In the genomic region with DNA sequence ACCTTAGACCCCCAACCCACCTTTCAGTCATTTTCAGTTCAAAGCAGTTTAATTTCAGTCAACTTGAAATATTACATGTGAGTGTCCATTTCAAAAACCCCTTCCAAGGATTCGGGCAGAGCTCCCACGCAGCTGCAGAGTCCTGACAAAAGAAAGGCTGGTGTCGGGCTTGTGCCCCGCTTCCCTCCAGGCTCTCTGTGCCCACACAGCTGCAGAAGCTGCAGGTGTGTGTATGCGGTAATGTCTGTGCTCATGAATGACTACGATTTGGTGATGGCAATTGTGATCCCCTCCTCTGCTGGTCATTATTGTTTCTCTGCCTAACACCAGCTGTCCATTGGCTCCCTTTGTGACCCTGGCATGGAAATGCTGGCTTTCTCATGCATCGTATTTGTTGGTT, we compare ENCODE assay signal across 14 cellular contexts.
DNase-seq lines count a peak whose midpoint lies in the region; ATAC-seq, FAIRE-seq and TF ChIP-seq lines count a peak whose summit lies in the region.
"Had no signal": no experiment of that assay in that cellular context is flagged by ENCODE, and none has a peak within 500 bp of the region (broad histone marks: within the 10 kb centered on the region; RNA-seq: fewer than 3 reads in every experiment).

No MANE protein-coding gene starts in this region.

- H3K9me3 Mint-ChIP-seq in endodermal cell: no peaks in the 10 kb centered on the region
- no peaks in the 10 kb centered on the region for H3K9me3 Mint-ChIP-seq in activated T-helper 1 cell treated with anti-CD3 and anti-CD28 coated beads, Interleukin-12 subunit alpha, Interleukin-12 subunit beta, Interleukin-2, Interleukin-4 antibody, amounts not matched to agents 30 ng/mL and 10 ng/mL and 1 ng/mL, durations not matched to agents 14 hours and 24 hours and 36 hours
- H3K9me3 Mint-ChIP-seq: activated naive CD8-positive, alpha-beta T cell treated with anti-CD3 and anti-CD28 coated beads for 36 hours; T-helper 1 cell treated with Interleukin-12 subunit alpha and Interleukin-12 subunit beta and Interleukin-4 antibody, amounts not matched to agents 30 μg/mL and 1 μg/mL, for 36 hours had no signal

- H3K4me3 ChIP-seq in endodermal cell (ENCODE audit: low read length) (no peak overlapping the region), mucosa of descending colon (no peak overlapping the region)
- H3K4me3 ChIP-seq: pancreas had no signal

- no peaks in the 10 kb centered on the region for H3K36me3 ChIP-seq in endodermal cell (ENCODE audit: control insufficient read depth, insufficient read depth, low read length)
- no peaks in the 10 kb centered on the region for H3K36me3 ChIP-seq in mucosa of descending colon (ENCODE audit: low read depth)
- H3K36me3 ChIP-seq: pancreas had no signal

- TF ChIP-seq CTCF in endodermal cell (conservative IDR thresholded peaks at IDR 0.05) (no peak), mucosa of descending colon (IDR thresholded peaks at IDR 0.05) (no peak)

- H3K4me3 Mint-ChIP-seq in endodermal cell: no peak overlapping the region
- no peak overlapping the region for H3K4me3 Mint-ChIP-seq in activated T-helper 1 cell treated with anti-CD3 and anti-CD28 coated beads, Interleukin-12 subunit alpha, Interleukin-12 subunit beta, Interleukin-2, Interleukin-4 antibody, amounts not matched to agents 30 ng/mL and 10 ng/mL and 1 ng/mL, durations not matched to agents 14 hours and 24 hours and 36 hours
- H3K4me3 Mint-ChIP-seq: activated naive CD8-positive, alpha-beta T cell treated with anti-CD3 and anti-CD28 coated beads for 36 hours; T-helper 1 cell treated with Interleukin-12 subunit alpha and Interleukin-12 subunit beta and Interleukin-4 antibody, amounts not matched to agents 30 μg/mL and 1 μg/mL, for 36 hours had no signal

- H3K27me3 Mint-ChIP-seq in endodermal cell (ENCODE audit: insufficient read depth): no peaks in the 10 kb centered on the region
- H3K27me3 Mint-ChIP-seq in activated T-helper 1 cell treated with anti-CD3 and anti-CD28 coated beads, Interleukin-12 subunit alpha, Interleukin-12 subunit beta, Interleukin-2, Interleukin-4 antibody, amounts not matched to agents 30 ng/mL and 10 ng/mL and 1 ng/mL, durations not matched to agents 14 hours and 24 hours and 36 hours (ENCODE audit: insufficient read depth): no peaks in the 10 kb centered on the region
- H3K27me3 Mint-ChIP-seq: activated naive CD8-positive, alpha-beta T cell treated with anti-CD3 and anti-CD28 coated beads for 36 hours had no signal

- H3K27me3 ChIP-seq in endodermal cell (ENCODE audit: control insufficient read depth, insufficient read depth, low read length, poor library complexity, severe bottlenecking): no peaks in the 10 kb centered on the region
- H3K27me3 ChIP-seq: pancreas had no signal

- 88% methylated on average over 4 to 7 of the region's 7 CpGs for WGBS in endodermal cell (ENCODE audit: insufficient coverage in 1 of 2, insufficient read length in 1 of 2), 2 experiments

- no peaks in the 10 kb centered on the region for H3K9me3 ChIP-seq in endodermal cell (ENCODE audit: control insufficient read depth, low read length)
- no peaks in the 10 kb centered on the region for H3K9me3 ChIP-seq in mucosa of descending colon
- H3K9me3 ChIP-seq: pancreas had no signal

- H3K36me3 Mint-ChIP-seq in endodermal cell (ENCODE audit: low read depth): no peaks in the 10 kb centered on the region
- no peaks in the 10 kb centered on the region for H3K36me3 Mint-ChIP-seq in activated T-helper 1 cell treated with anti-CD3 and anti-CD28 coated beads, Interleukin-12 subunit alpha, Interleukin-12 subunit beta, Interleukin-2, Interleukin-4 antibody, amounts not matched to agents 30 ng/mL and 10 ng/mL and 1 ng/mL, durations not matched to agents 14 hours and 24 hours and 36 hours (ENCODE audit: low read depth)
- H3K36me3 Mint-ChIP-seq: activated naive CD8-positive, alpha-beta T cell treated with anti-CD3 and anti-CD28 coated beads for 36 hours had no signal

- H3K27ac ChIP-seq in endodermal cell (ENCODE audit: low read depth, low read length): no peak overlapping the region
- H3K27ac ChIP-seq: pancreas had no signal

- peak; percentile 65 for FAIRE-seq in GM12891 (lab: Jason Lieb, UNC)
- FAIRE-seq: kidney, pancreas had no signal

- H3K27ac Mint-ChIP-seq in endodermal cell: no peak overlapping the region
- no peak overlapping the region for H3K27ac Mint-ChIP-seq in activated T-helper 1 cell treated with anti-CD3 and anti-CD28 coated beads, Interleukin-12 subunit alpha, Interleukin-12 subunit beta, Interleukin-2, Interleukin-4 antibody, amounts not matched to agents 30 ng/mL and 10 ng/mL and 1 ng/mL, durations not matched to agents 14 hours and 24 hours and 36 hours
- H3K27ac Mint-ChIP-seq: activated naive CD8-positive, alpha-beta T cell treated with anti-CD3 and anti-CD28 coated beads for 36 hours; T-helper 1 cell treated with Interleukin-12 subunit alpha and Interleukin-12 subunit beta and Interleukin-4 antibody, amounts not matched to agents 30 μg/mL and 1 μg/mL, for 36 hours had no signal

- H3K4me1 ChIP-seq in endodermal cell (ENCODE audit: control insufficient read depth, insufficient read depth, low read length): no peaks in the 10 kb centered on the region
- H3K4me1 ChIP-seq in mucosa of descending colon (ENCODE audit: low read depth): no peaks in the 10 kb centered on the region
- H3K4me1 ChIP-seq: pancreas had no signal

- peak; percentile 37 for ATAC-seq in GM21576 (IDR thresholded peaks at IDR 0.05; ENCODE audit: unreplicated experiment)
- ATAC-seq in mucosa of descending colon: no peak
- ATAC-seq: pancreas had no signal

- H3K4me1 Mint-ChIP-seq in endodermal cell: peaks cover 4% of the 10 kb centered on the region
- H3K4me1 Mint-ChIP-seq in activated T-helper 1 cell treated with anti-CD3 and anti-CD28 coated beads, Interleukin-12 subunit alpha, Interleukin-12 subunit beta, Interleukin-2, Interleukin-4 antibody, amounts not matched to agents 30 ng/mL and 10 ng/mL and 1 ng/mL, durations not matched to agents 14 hours and 24 hours and 36 hours (ENCODE audit: low read depth): no peaks in the 10 kb centered on the region
- H3K4me1 Mint-ChIP-seq: activated naive CD8-positive, alpha-beta T cell treated with anti-CD3 and anti-CD28 coated beads for 36 hours had no signal

- DNase-seq in GM12891 (ENCODE audit: insufficient read length, low spot score): no peak
- DNase-seq in NCI-H2107 treated with DMSO at 0.1 percent for 48 hours (lab: John Stamatoyannopoulos, UW; ENCODE audit: unreplicated experiment): peak; percentile 27
- peak; percentile 1 for DNase-seq in left kidney (ENCODE audit: low read depth, low spot score)
- DNase-seq in endodermal cell: no peak
- no peak for DNase-seq in activated T-helper 1 cell treated with anti-CD3 and anti-CD28 coated beads, Interleukin-12 subunit alpha, Interleukin-12 subunit beta, Interleukin-2, Interleukin-4 antibody, amounts not matched to agents 30 ng/mL and 10 ng/mL and 1 ng/mL, durations not matched to agents 14 hours and 24 hours and 36 hours (ENCODE audit: low spot score)
- DNase-seq in mucosa of descending colon: no peak
- DNase-seq in HPDE6-E6E7 (ENCODE audit: extremely low spot score): no peak
- DNase-seq: activated naive CD8-positive, alpha-beta T cell treated with anti-CD3 and anti-CD28 coated beads for 36 hours; DMS79 treated with DMSO at 0.1 percent for 48 hours; kidney; NCI-H1105 treated with DMSO at 0.1 percent for 48 hours; pancreas had no signal

- intact Hi-C loops in activated T-helper 1 cell treated with anti-CD3 and anti-CD28 coated beads, Interleukin-12 subunit alpha, Interleukin-12 subunit beta, Interleukin-2, Interleukin-4 antibody, amounts not matched to agents 30 ng/mL and 10 ng/mL and 1 ng/mL, durations not matched to agents 14 hours and 24 hours and 36 hours (cut with micrococcal nuclease): no loop called here
- intact Hi-C loops in mucosa of descending colon (cut with DNase I, micrococcal nuclease): no loop called here

- no peak for TF ChIP-seq POLR2A in GM12891 (IDR thresholded peaks at IDR 0.05; ENCODE audit: low read depth, low read length)

- H3K9ac ChIP-seq in endodermal cell (ENCODE audit: extremely low read depth, low read length, poor library complexity, severe bottlenecking): no peak overlapping the region

TF ChIP-seq in GM12891, 5 proteins besides CTCF, POLR2A, EP300 and RAD21:
- no peak for TF ChIP-seq PAX5 (IDR thresholded peaks at IDR 0.05; ENCODE audit: insufficient read depth, low read length, severe bottlenecking)
- TF ChIP-seq POU2F2 (IDR thresholded peaks at IDR 0.05; ENCODE audit: low read depth, low read length): no peak
- no peak for TF ChIP-seq TAF1 (IDR thresholded peaks at IDR 0.05; ENCODE audit: low read depth, low read length)
- no peak for TF ChIP-seq SPI1 (IDR thresholded peaks at IDR 0.05; ENCODE audit: low read depth, low read length)
- TF ChIP-seq POLR2AphosphoS5 (IDR thresholded peaks at IDR 0.05; ENCODE audit: low read depth, low read length): no peak

Comparison
In these comparisons a context has a peak if more than half of its experiments do, and no peak if none do; other contexts are left out.
1. DNase-seq: peak in NCI-H2107 treated with DMSO at 0.1 percent for 48 hours (single experiment) and left kidney (single experiment); none in GM12891 (single experiment), endodermal cell (single experiment), activated T-helper 1 cell treated with anti-CD3 and anti-CD28 coated beads, Interleukin-12 subunit alpha, Interleukin-12 subunit beta, Interleukin-2, Interleukin-4 antibody, amounts not matched to agents 30 ng/mL and 10 ng/mL and 1 ng/mL, durations not matched to agents 14 hours and 24 hours and 36 hours (single experiment), mucosa of descending colon (0 of 3) and HPDE6-E6E7 (single experiment).